ENCODE assay signal across 11 cellular contexts in the genomic region with DNA sequence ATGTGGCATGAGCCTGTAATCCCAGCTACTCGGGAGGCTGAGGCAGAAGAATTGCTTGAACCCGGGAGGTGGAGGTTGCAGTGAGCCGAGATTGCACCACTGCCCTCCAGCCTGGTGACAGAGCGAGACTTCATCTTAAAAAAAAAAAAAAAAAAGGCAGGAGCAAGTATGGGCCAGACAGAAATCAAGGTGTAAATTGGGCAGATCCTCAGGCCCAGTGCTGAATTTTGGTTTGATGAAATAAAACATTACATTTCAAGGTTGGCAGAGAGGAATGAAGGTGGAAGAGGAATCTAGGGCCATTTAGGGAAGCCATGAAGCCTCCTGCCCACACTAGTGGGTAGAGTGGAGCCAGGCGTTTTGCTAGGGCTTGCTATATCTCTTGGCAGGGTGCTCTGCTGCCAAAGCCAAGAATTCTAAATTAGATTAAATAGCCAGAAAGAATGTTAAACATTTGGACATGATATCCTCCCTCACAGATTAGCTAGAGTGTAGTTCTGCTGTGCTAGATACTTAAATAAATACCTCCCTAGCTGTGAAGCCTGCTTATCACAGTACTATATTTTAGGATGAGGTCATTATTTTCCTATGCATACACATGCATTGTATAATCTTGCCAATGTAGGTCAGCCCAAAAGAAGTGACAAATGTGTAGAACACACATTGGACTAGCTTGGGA. TPM values are rescaled to one million over a fixed set of nuclear protein-coding genes. Genes with fewer than 3 reads are reported as not detected.
DNase-seq lines count a peak whose midpoint lies in the region; ATAC-seq and TF ChIP-seq lines count a peak whose summit lies in the region.
"Had no signal": no experiment of that assay in that cellular context is flagged by ENCODE, and none has a peak within 500 bp of the region (broad histone marks: within the 10 kb centered on the region; RNA-seq: fewer than 3 reads in every experiment).

No MANE protein-coding gene starts in this region.

- no TSS peak for BruUV-seq in PC-9 (replicated peaks; lab: Mats Ljungman, UMichigan)

- H3K79me2 ChIP-seq in PC-9 (ENCODE audit: low read depth) (no peaks in the 10 kb centered on the region), neural progenitor cell (ENCODE audit: low read depth) (no peaks in the 10 kb centered on the region)

- H4K20me1 ChIP-seq in PC-9 (ENCODE audit: insufficient read depth): no peaks in the 10 kb centered on the region
- H4K20me1 ChIP-seq in neural progenitor cell (ENCODE audit: low read depth): no peaks in the 10 kb centered on the region

- peaks cover 2% of the 10 kb centered on the region for H3K27me3 Mint-ChIP-seq in neural progenitor cell (ENCODE audit: insufficient read depth, low read depth)

- POLR2A ChIA-PET in PC-9 (lab: Charles Lee; ENCODE audit: unreplicated experiment): no interaction called here

- H3K4me1 ChIP-seq in PC-9 (replicated peaks; ENCODE audit: insufficient read depth) (peaks cover 39% of the 10 kb centered on the region), neural progenitor cell (peaks cover 4% of the 10 kb centered on the region)

- peak overlapping the region; percentile 38 for H3K27ac ChIP-seq in PC-9
- H3K27ac ChIP-seq in neural progenitor cell: no peak overlapping the region

- H3K9me2 ChIP-seq in PC-9 (ENCODE audit: insufficient read depth): no peaks in the 10 kb centered on the region

- TF ChIP-seq CTCF in PC-9 (conservative IDR thresholded peaks at IDR 0.05): no peak
- TF ChIP-seq CTCF in neural progenitor cell (IDR thresholded peaks at IDR 0.05): no peak

- ATAC-seq in esophagus mucosa: peak; percentile 31
- ATAC-seq in activated CD4-positive, CD25-positive, alpha-beta regulatory T cell treated with anti-CD3 and anti-CD28 coated beads, Interleukin-2, amount 50 U/mL, for 24 hours: no peak
- ATAC-seq: activated naive CD8-positive, alpha-beta T cell treated with anti-CD3 and anti-CD28 coated beads, Interleukin-2, amount 50 U/mL, for 24 hours had no signal

- H3K36me3 ChIP-seq in PC-9 (ENCODE audit: low read depth) (no peaks in the 10 kb centered on the region), neural progenitor cell (no peaks in the 10 kb centered on the region)

- intact Hi-C loops in PC-9 (cut with micrococcal nuclease; ENCODE audit: unreplicated experiment): no loop called here

- peak overlapping the region; percentile 17 for H3K27ac Mint-ChIP-seq in neural progenitor cell
- H3K27ac Mint-ChIP-seq: activated naive CD8-positive, alpha-beta T cell treated with anti-CD3 and anti-CD28 coated beads, Interleukin-2, amount 50 U/mL, for 24 hours had no signal

- CTCF ChIA-PET in PC-9 (lab: Charles Lee): no interaction called here

- no peak overlapping the region for H3K9ac ChIP-seq in neural progenitor cell

- DNase-seq in EL (peak; percentile 40), PC-9 (peak in 1 of 2 experiments; percentile 78), neural progenitor cell (ENCODE audit: low spot score) (no peak), COLO829 (ENCODE audit: low spot score) (no peak), activated gamma-delta T cell treated with Interleukin-2 at 50 U/mL for 16 hours (no peak)
- DNase-seq in stimulated activated CD4-positive, alpha-beta T cell treated with anti-CD3 and anti-CD28 coated beads, Interleukin-4, amount 100 ng/mL, for 1 hour: no peak
- DNase-seq: activated naive CD8-positive, alpha-beta T cell treated with anti-CD3 and anti-CD28 coated beads, Interleukin-2, amount 50 U/mL, for 24 hours; COR-L47; NCI-H524 had no signal

- H3F3A ChIP-seq in PC-9 (ENCODE audit: insufficient read depth, low read depth) (peaks cover 23% of the 10 kb centered on the region), neural progenitor cell (ENCODE audit: low read depth) (peaks cover 8% of the 10 kb centered on the region)

- no peaks in the 10 kb centered on the region for H3K27me3 ChIP-seq in PC-9 (ENCODE audit: insufficient read depth, low read depth)
- H3K27me3 ChIP-seq in neural progenitor cell: no peaks in the 10 kb centered on the region

- H3K4me3 ChIP-seq in PC-9 (no peak overlapping the region), neural progenitor cell (no peak overlapping the region)

- peaks cover 12% of the 10 kb centered on the region for H3K4me1 Mint-ChIP-seq in neural progenitor cell

- no peak overlapping the region for H3K4me3 Mint-ChIP-seq in neural progenitor cell
- H3K4me3 Mint-ChIP-seq: activated naive CD8-positive, alpha-beta T cell treated with anti-CD3 and anti-CD28 coated beads, Interleukin-2, amount 50 U/mL, for 24 hours had no signal

- H3K9me3 ChIP-seq in PC-9 (ENCODE audit: insufficient read depth, low read depth) (no peaks in the 10 kb centered on the region), neural progenitor cell (ENCODE audit: low read depth) (no peaks in the 10 kb centered on the region)

- H3K9me3 Mint-ChIP-seq in neural progenitor cell: no peaks in the 10 kb centered on the region
- H3K9me3 Mint-ChIP-seq: activated naive CD8-positive, alpha-beta T cell treated with anti-CD3 and anti-CD28 coated beads, Interleukin-2, amount 50 U/mL, for 24 hours had no signal

- H2AFZ ChIP-seq in PC-9: no peak overlapping the region
- no peak overlapping the region for H2AFZ ChIP-seq in neural progenitor cell (replicated peaks)

- no peaks in the 10 kb centered on the region for H3K36me3 Mint-ChIP-seq in neural progenitor cell

- H3K4me2 ChIP-seq in PC-9: no peak overlapping the region
- no peak overlapping the region for H3K4me2 ChIP-seq in neural progenitor cell

RNA-seq across cellular contexts. Expression of a gene that starts 16.6 kb away (rescaled TPM):
- total RNA-seq in PC-9 (2021) (36.4 and 59.2 TPM in 2 replicates), esophagus mucosa (30.1 TPM), neural progenitor cell (ENCODE audit: low replicate concordance) (17.4 and 28.1 TPM in 2 replicates)
